In the genomic region with DNA sequence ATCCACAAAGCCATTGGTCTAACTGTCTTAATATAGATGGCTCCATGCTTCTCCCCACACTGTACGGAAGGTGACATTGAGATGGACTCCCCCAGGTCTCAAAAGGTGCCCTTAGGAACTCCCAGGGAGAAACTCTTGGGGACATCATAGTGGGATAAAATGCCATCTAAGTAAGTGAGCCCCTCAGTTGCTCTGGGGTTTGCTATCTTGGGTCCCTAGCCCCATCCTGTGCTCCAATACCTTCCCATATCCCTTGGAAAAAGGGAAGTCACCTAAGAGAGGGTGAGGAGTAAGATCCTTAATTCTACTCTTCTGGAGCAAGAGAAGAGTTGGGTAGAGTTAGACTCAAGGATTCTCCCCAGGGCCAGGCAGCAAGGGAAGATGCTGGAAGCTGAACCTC, we compare ENCODE assay signal across 19 cellular contexts.
"Had no signal": no experiment of that assay in that cellular context is flagged by ENCODE, and none has a peak within 500 bp of the region (broad histone marks: within the 10 kb centered on the region; RNA-seq: fewer than 3 reads in every experiment).

No MANE protein-coding gene starts in this region.

- H3K27ac Mint-ChIP-seq: activated CD8-positive, alpha-beta T cell treated with anti-CD3 and anti-CD28 coated beads, Interleukin-2, amount 10 ng/mL, durations not matched to agents 7 days and 5 days; activated naive CD8-positive, alpha-beta T cell treated with anti-CD3 and anti-CD28 coated beads, Interleukin-2, amount 10 ng/mL, durations not matched to agents 7 days and 5 days; nephron progenitor cell had no signal

- H3K4me1 ChIP-seq: gastrocnemius medialis, prostate gland had no signal

- H3K4me3 Mint-ChIP-seq: activated CD8-positive, alpha-beta T cell treated with anti-CD3 and anti-CD28 coated beads, Interleukin-2, amount 10 ng/mL, durations not matched to agents 7 days and 5 days; nephron progenitor cell had no signal

- ATAC-seq: activated CD8-positive, alpha-beta T cell treated with anti-CD3 and anti-CD28 coated beads, Interleukin-2, amount 10 ng/mL, durations not matched to agents 7 days and 5 days; gastrocnemius medialis; left ventricle myocardium superior; stimulated activated naive CD8-positive, alpha-beta T cell treated with anti-CD3 and anti-CD28 coated beads, Interleukin-15, Interleukin-2, amounts not matched to agents 100 U/mL and 50 U/mL, for 24 hours had no signal

- H3K4me3 ChIP-seq: coronary artery, esophagus squamous epithelium, gastrocnemius medialis, prostate gland had no signal

- FAIRE-seq: TTC549 had no signal

- H3K9me3 Mint-ChIP-seq: activated naive CD8-positive, alpha-beta T cell treated with anti-CD3 and anti-CD28 coated beads, Interleukin-2, amount 10 ng/mL, durations not matched to agents 7 days and 5 days; nephron progenitor cell had no signal

- H3K36me3 ChIP-seq: esophagus squamous epithelium, gastrocnemius medialis, prostate gland, WERI-Rb-1 had no signal

- H3K36me3 Mint-ChIP-seq: activated naive CD8-positive, alpha-beta T cell treated with anti-CD3 and anti-CD28 coated beads, Interleukin-2, amount 10 ng/mL, durations not matched to agents 7 days and 5 days had no signal

- H3K9me3 ChIP-seq: esophagus squamous epithelium, gastrocnemius medialis, prostate gland had no signal

- H3K27ac ChIP-seq: coronary artery, esophagus squamous epithelium, gastrocnemius medialis, prostate gland, WERI-Rb-1 had no signal

- DNase-seq: activated CD4-positive, alpha-beta T cell treated with anti-CD3 and anti-CD28 coated beads, Interleukin-2, amount 50 U/mL, for 1 hour; activated CD4-positive, CD25-positive, alpha-beta regulatory T cell treated with anti-CD3 and anti-CD28 coated beads, Interleukin-2, amount 50 U/mL, for 72 hours; activated CD8-positive, alpha-beta T cell treated with anti-CD3 and anti-CD28 coated beads, Interleukin-2, amount 10 ng/mL, durations not matched to agents 7 days and 5 days; activated naive CD4-positive, alpha-beta T cell; activated naive CD8-positive, alpha-beta T cell treated with anti-CD3 and anti-CD28 coated beads, Interleukin-2, amount 10 ng/mL, durations not matched to agents 7 days and 5 days; amniotic stem cell; cerebellar nuclear complex; esophagus squamous epithelium; gastrocnemius medialis; hypothalamus; left ventricle myocardium superior; mammary epithelial cell; nephron progenitor cell; stimulated activated CD4-positive, alpha-beta T cell treated with anti-CD3 and anti-CD28 coated beads, Interleukin-4, amount 100 ng/mL, for 24 hours; stimulated activated naive CD8-positive, alpha-beta T cell treated with anti-CD3 and anti-CD28 coated beads, Interleukin-15, Interleukin-2, amounts not matched to agents 100 U/mL and 50 U/mL, for 24 hours; WERI-Rb-1 had no signal
